Comparison of ENCODE assay signal across 8 cellular contexts in genomic region chrX:123731987-123732678, GRCh38. TPM values are rescaled to one million over a fixed set of nuclear protein-coding genes. Genes with fewer than 3 reads are reported as not detected.
DNase-seq lines count a peak whose midpoint lies in the region; FAIRE-seq and TF ChIP-seq lines count a peak whose summit lies in the region.

No MANE protein-coding gene starts in this region.

- no peak overlapping the region for H2BK20ac ChIP-seq in H9 (ENCODE audit: low read depth, low read length, poor library complexity, severe bottlenecking)

- H3K14ac ChIP-seq in H9 (ENCODE audit: insufficient read depth, low read length) = peak overlapping the region; percentile 96; the same call in 1 of the 2 replicates

- peaks cover 6% of the 10 kb centered on the region for H3K23me2 ChIP-seq in H9 (ENCODE audit: insufficient read length, low read depth, low read length, poor library complexity, severe bottlenecking)

- H3K4me1 Mint-ChIP-seq in H9 = peaks cover 3 to 9% of the 10 kb centered on the region in 2 experiments; a peak in 2 of 4 replicates

- FAIRE-seq in bronchial epithelial cell (lab: Jason Lieb, UNC) = no peak

- H4K20me1 ChIP-seq in H9 (ENCODE audit: control insufficient read depth, insufficient read depth, insufficient read length) (no peaks in the 10 kb centered on the region), OCI-LY3 (ENCODE audit: insufficient read depth, low read length) (peaks cover 41% of the 10 kb centered on the region)

- H3K36me3 Mint-ChIP-seq in H9 (ENCODE audit: insufficient read depth in 1 of 3, low read depth in 3 of 3) = peaks cover 12 to 19% (median 14%) of the 10 kb centered on the region in 3 experiments; a peak in 6 of 7 replicates

- H3K27me3 ChIP-seq in H9 (ENCODE audit: insufficient read depth, low read length) = no peaks in the 10 kb centered on the region
- no peaks in the 10 kb centered on the region for H3K27me3 ChIP-seq in OCI-LY3 (ENCODE audit: low read depth, low read length)
- H3K27me3 ChIP-seq in bronchial epithelial cell (ENCODE audit: control insufficient read depth, insufficient read depth, low read length) = no peaks in the 10 kb centered on the region
- H3K27me3 ChIP-seq in stomach = no peaks in the 10 kb centered on the region

- no peaks in the 10 kb centered on the region for H3K79me1 ChIP-seq in H9 (ENCODE audit: insufficient read depth, low read depth, low read length, poor library complexity, severe bottlenecking)

- DNase-seq in NCI-H1105 treated with DMSO at 0.1 percent for 48 hours (lab: John Stamatoyannopoulos, UW) = peak; percentile 8
- DNase-seq in NCI-H1105 (lab: John Stamatoyannopoulos, UW) = no peak
- DNase-seq in H9 = no peak
- DNase-seq in bronchial epithelial cell (ENCODE audit: low read depth) = peak; percentile 10
- DNase-seq in left kidney (ENCODE audit: low read depth, low spot score) = peak; percentile 51
- no peak for DNase-seq in stomach
- no peak for DNase-seq in central memory CD4-positive, alpha-beta T cell

- peak overlapping the region; percentile 93 for H3K4me2 ChIP-seq in H9 (ENCODE audit: insufficient read depth, insufficient read length, low read length)
- peak overlapping the region; percentile 90 for H3K4me2 ChIP-seq in OCI-LY3 (ENCODE audit: low read length)

- H2BK12ac ChIP-seq in H9 (ENCODE audit: insufficient read length, low read depth, low read length) = no peak overlapping the region

- H3K56ac ChIP-seq in H9 (ENCODE audit: insufficient read length, low read depth, low read length) = peak overlapping the region; percentile 73

- H2AK5ac ChIP-seq in H9 (ENCODE audit: insufficient read length, low read length) = no peak overlapping the region

- H3K4me1 ChIP-seq in H9 (ENCODE audit: insufficient read depth, low read length) (no peaks in the 10 kb centered on the region), OCI-LY3 (ENCODE audit: low read length) (peaks cover 10% of the 10 kb centered on the region; the same call in 1 of the 2 replicates), stomach (peaks cover 0 to 28% (median 7%) of the 10 kb centered on the region in 4 donors)

- H3K9ac ChIP-seq in H9 (ENCODE audit: extremely low read depth, insufficient read length, low read length) (peak overlapping the region; percentile 70), OCI-LY3 (ENCODE audit: low read length) (peak overlapping the region; percentile 90)

- H4K5ac ChIP-seq in H9 (ENCODE audit: insufficient read length, low read depth, low read length) = no peak overlapping the region

- peaks cover 26 to 65% of the 10 kb centered on the region in 2 experiments for H3K9me3 Mint-ChIP-seq in H9

- H3K27ac ChIP-seq in H9 (ENCODE audit: insufficient read length, low read depth, low read length) (no peak overlapping the region), OCI-LY3 (ENCODE audit: low read length) (peak overlapping the region; percentile 62), stomach (peak overlapping the region; percentile 73 to 87 (median 85))

- H3K79me2 ChIP-seq in H9 (ENCODE audit: insufficient read depth, low read length) (peaks cover 6% of the 10 kb centered on the region; the same call in 1 of the 2 replicates), OCI-LY3 (ENCODE audit: low read length) (peaks cover 61% of the 10 kb centered on the region)

- H3K23ac ChIP-seq in H9 (ENCODE audit: insufficient read length, low read depth, low read length) = no peak overlapping the region

- no peak overlapping the region for H2BK120ac ChIP-seq in H9 (ENCODE audit: low read depth, low read length, poor library complexity, severe bottlenecking)

- H3K27me3 Mint-ChIP-seq in H9 (ENCODE audit: low read depth) = no peaks in the 10 kb centered on the region; the same call in 1 of the 2 replicates

- H3K4me3 Mint-ChIP-seq in H9 = peak overlapping the region; percentile 89 to 90

- TF ChIP-seq CTCF in H9 (conservative IDR thresholded peaks at IDR 0.05) = no peak
- no peak for TF ChIP-seq CTCF in OCI-LY3 (IDR thresholded peaks at IDR 0.05; ENCODE audit: low read depth, low read length)
- no peak for TF ChIP-seq CTCF in bronchial epithelial cell (IDR thresholded peaks at IDR 0.05; ENCODE audit: insufficient read depth, low read length, severe bottlenecking)
- no peak for TF ChIP-seq CTCF in stomach (IDR thresholded peaks at IDR 0.05)

- H3K36me3 ChIP-seq in OCI-LY3 (replicated peaks; ENCODE audit: low read depth, low read length) (peaks cover 5% of the 10 kb centered on the region), bronchial epithelial cell (ENCODE audit: control insufficient read depth, insufficient read depth, low read length) (no peaks in the 10 kb centered on the region), stomach (no peaks in the 10 kb centered on the region)

- H2BK5ac ChIP-seq in H9 (ENCODE audit: insufficient read length, low read length) = no peak overlapping the region

- no peak overlapping the region for H4K8ac ChIP-seq in H9 (replicated peaks; ENCODE audit: insufficient read length, low read depth, low read length)

- whole genome bisulfite sequencing in H9 (ENCODE audit: extremely low coverage, insufficient read length, low lambda C conversion rate) = no CpG with 5 or more reads among the region's 43 CpGs
- 0 to 34% (median 4%) methylated on average over 38 to 43 of the region's 43 CpGs for WGBS in stomach, 5 donors

- H3K4me3 ChIP-seq in OCI-LY3 (ENCODE audit: low read length) (peak overlapping the region; percentile 97), bronchial epithelial cell (ENCODE audit: low read depth, low read length) (peak overlapping the region; percentile 70), stomach (peak overlapping the region; percentile 49 to 88 (median 66))

- H3K4ac ChIP-seq in H9 (ENCODE audit: low read depth, low read length) = no peak overlapping the region

- peaks cover 15% of the 10 kb centered on the region for H3K9me3 ChIP-seq in H9 (ENCODE audit: control insufficient read depth, low read depth, low read length)
- H3K9me3 ChIP-seq in OCI-LY3 (ENCODE audit: insufficient read depth, low read length) = no peaks in the 10 kb centered on the region
- no peaks in the 10 kb centered on the region for H3K9me3 ChIP-seq in stomach

- H4K91ac ChIP-seq in H9 (ENCODE audit: insufficient read length, low read depth, low read length) = no peak overlapping the region

- no peak for TF ChIP-seq POLR2A in stomach (IDR thresholded peaks at IDR 0.05)

- no peak for TF ChIP-seq EP300 in stomach (IDR thresholded peaks at IDR 0.05)

- H3K27ac Mint-ChIP-seq in H9 = peak overlapping the region; percentile 58 to 97 (median 93); a peak in 6 of 7 replicates

- H2AFZ ChIP-seq in H9 (ENCODE audit: low read length) = no peak overlapping the region
- H2AFZ ChIP-seq in OCI-LY3 (ENCODE audit: low read depth, low read length) = peak overlapping the region; percentile 71; the same call in 1 of the 2 replicates

- no peak overlapping the region for H3T11ph ChIP-seq in H9 (ENCODE audit: low read length)

- H3K18ac ChIP-seq in H9 (ENCODE audit: insufficient read length, low read depth, low read length) = peak overlapping the region; percentile 88

- no peak overlapping the region for H2BK15ac ChIP-seq in H9 (ENCODE audit: low read depth, low read length)

- intact Hi-C loops in stomach (cut with DNase I; ENCODE audit: low total_unique reads) = no loop called here

RNA-seq across cellular contexts. Expression of gene THOC2, which starts 0.7 kb away (rescaled TPM):
- 70.5 and 72.1 TPM in 2 replicates for total RNA-seq in H9 (2021)
- 61.7 and 63.7 TPM in 2 replicates for total RNA-seq in bronchial epithelial cell
- 100 to 1,000 TPM in 4 of 5 donors, 10 to 100 TPM in 1; 57.9 to 217 (median 173) TPM for total RNA-seq in stomach
- 100 to 1,000 TPM in 1 of 3 donors, 10 to 100 TPM in 2; 17.7 to 155 (median 38.1) TPM for polyA plus RNA-seq in stomach

Comparison
In these comparisons a context has a peak if more than half of its experiments do, and no peak if none do; other contexts are left out.
1. DNase-seq: peak in NCI-H1105 treated with DMSO at 0.1 percent for 48 hours (single experiment), bronchial epithelial cell (single experiment) and left kidney (single experiment); none in NCI-H1105 (single experiment), H9 (single experiment), stomach (single experiment) and central memory CD4-positive, alpha-beta T cell (single experiment).
2. Peak in every context shown above with its lines, with median percentiles within 50 percentile points of each other: H3K4me3 ChIP-seq.